Comparison of ENCODE assay signal across 17 cellular contexts in the genomic region with DNA sequence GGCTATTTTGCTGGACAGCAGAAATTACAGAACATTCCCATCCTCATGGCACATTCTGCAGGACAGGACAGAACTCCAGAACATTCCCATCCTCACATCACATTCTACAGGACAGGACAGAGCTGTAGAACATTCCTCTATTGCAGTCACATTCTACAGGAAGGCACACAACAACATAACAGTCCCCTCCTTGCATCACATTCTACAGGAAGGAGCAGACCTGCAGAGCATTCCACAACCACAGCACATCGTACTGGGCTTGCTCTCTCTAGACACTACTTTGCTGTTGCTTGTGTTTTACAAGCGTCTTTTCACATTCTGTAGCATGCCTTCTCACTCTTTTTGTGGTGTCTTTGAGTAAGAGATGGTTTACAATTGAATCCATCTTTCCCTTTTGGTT. TPM values are rescaled to one million over a fixed set of nuclear protein-coding genes. Genes with fewer than 3 reads are reported as not detected.
DNase-seq lines count a peak whose midpoint lies in the region; ATAC-seq, FAIRE-seq and TF ChIP-seq lines count a peak whose summit lies in the region.
"Had no signal": no experiment of that assay in that cellular context is flagged by ENCODE, and none has a peak within 500 bp of the region (broad histone marks: within the 10 kb centered on the region; RNA-seq: fewer than 3 reads in every experiment).

No MANE protein-coding gene starts in this region.

- no peak overlapping the region for H3K27ac Mint-ChIP-seq in GM23338
- H3K27ac Mint-ChIP-seq: CD14-positive monocyte; CD8-positive, alpha-beta T cell had no signal

- H3K36me3 Mint-ChIP-seq in GM23338 (ENCODE audit: low read depth) = no peaks in the 10 kb centered on the region
- H3K36me3 Mint-ChIP-seq: CD8-positive, alpha-beta T cell had no signal

- no peaks in the 10 kb centered on the region for H3F3A ChIP-seq in GM23338 (replicated peaks; ENCODE audit: low read depth)

- H3K27me3 Mint-ChIP-seq in GM23338 (ENCODE audit: insufficient read depth, low read depth, poor library complexity) = peaks cover 2% of the 10 kb centered on the region

- no peak for TF ChIP-seq CTCF in GM23338 (conservative IDR thresholded peaks at IDR 0.05; ENCODE audit: low read depth in 2 of 2)
- TF ChIP-seq CTCF in choroid plexus epithelial cell (conservative IDR thresholded peaks at IDR 0.05; ENCODE audit: low read depth, low read length) = no peak

- no peak overlapping the region for H2BK5ac ChIP-seq in trophoblast cell (ENCODE audit: low read depth, low read length, poor library complexity)

- no peak overlapping the region for H2AFZ ChIP-seq in GM23338
- no peak overlapping the region for H2AFZ ChIP-seq in trophoblast cell (ENCODE audit: insufficient read depth, low read length, poor library complexity)

- no CpG with 5 or more reads among the region's 2 CpGs for WGBS in trophoblast cell (ENCODE audit: extremely low coverage, insufficient coverage, insufficient read length)

- H3K4me3 ChIP-seq in GM23338 = no peak overlapping the region
- H3K4me3 ChIP-seq in choroid plexus epithelial cell (ENCODE audit: low read depth, low read length) = no peak overlapping the region
- no peak overlapping the region for H3K4me3 ChIP-seq in trophoblast cell (ENCODE audit: low read depth, low read length)
- H3K4me3 ChIP-seq: A549 had no signal

- H3K79me2 ChIP-seq in GM23338 (replicated peaks; ENCODE audit: insufficient read depth) (no peaks in the 10 kb centered on the region), trophoblast cell (ENCODE audit: control insufficient read depth, insufficient read depth, low read length, poor library complexity) (no peaks in the 10 kb centered on the region)

- no peaks in the 10 kb centered on the region for H3K4me1 ChIP-seq in GM23338 (ENCODE audit: insufficient read depth)
- no peaks in the 10 kb centered on the region for H3K4me1 ChIP-seq in trophoblast cell (ENCODE audit: control insufficient read depth in 1 of 2, insufficient read depth in 2 of 2, low read length in 2 of 2)
- H3K4me1 ChIP-seq: A549 had no signal

- DNase-seq in GM23338 (ENCODE audit: low spot score) = peak; percentile 8
- DNase-seq in HTR-8/SVneo (ENCODE audit: insufficient read length, low spot score) = no peak
- DNase-seq in choroid plexus epithelial cell (ENCODE audit: low read depth) = peak; percentile 25
- DNase-seq in trophoblast cell = peak; percentile 5 to 37
- no peak for DNase-seq in NCI-H1436 treated with DMSO at 0.1 percent for 48 hours (lab: John Stamatoyannopoulos, UW)
- no peak for DNase-seq in RPMI8226
- DNase-seq: CD8-positive, alpha-beta T cell; COR-L47; DMS153; DMS79 treated with DMSO at 0.1 percent for 48 hours; EL; H7; KG1 had no signal

- H3K14ac ChIP-seq in trophoblast cell (ENCODE audit: low read length) = no peak overlapping the region

- H3K36me3 ChIP-seq in GM23338 (ENCODE audit: insufficient read depth) (no peaks in the 10 kb centered on the region), trophoblast cell (ENCODE audit: control insufficient read depth in 1 of 2, insufficient read depth in 2 of 2, low read length in 2 of 2) (no peaks in the 10 kb centered on the region)

- H4K91ac ChIP-seq in trophoblast cell (ENCODE audit: low read depth, low read length) = no peak overlapping the region

- no peak overlapping the region for H3K23ac ChIP-seq in trophoblast cell (ENCODE audit: low read length)

- H3K27me3 ChIP-seq in GM23338 (ENCODE audit: insufficient read depth) = no peaks in the 10 kb centered on the region
- H3K27me3 ChIP-seq in trophoblast cell (ENCODE audit: insufficient read depth, low read length) = no peaks in the 10 kb centered on the region

- H2BK120ac ChIP-seq in trophoblast cell (ENCODE audit: insufficient read depth, low read length, poor library complexity) = no peak overlapping the region

- H4K12ac ChIP-seq in trophoblast cell (ENCODE audit: low read depth, low read length) = no peak overlapping the region

- H3K4me1 Mint-ChIP-seq in GM23338 = no peaks in the 10 kb centered on the region

- no peak overlapping the region for H3K9ac ChIP-seq in trophoblast cell (ENCODE audit: low read length)

- no peaks in the 10 kb centered on the region for H3K79me1 ChIP-seq in trophoblast cell (ENCODE audit: low read length)

- ATAC-seq in GM23338 = no peak; the same call in 2 of the 3 replicates
- ATAC-seq: CD8-positive, alpha-beta T cell had no signal

- H2BK12ac ChIP-seq in trophoblast cell (ENCODE audit: low read length) = no peak overlapping the region

- no peak overlapping the region for H2AK5ac ChIP-seq in trophoblast cell (ENCODE audit: low read length)

- no peak overlapping the region for H3K4me3 Mint-ChIP-seq in GM23338
- H3K4me3 Mint-ChIP-seq: CD14-positive monocyte; CD8-positive, alpha-beta T cell had no signal

- H3K9me2 ChIP-seq in GM23338 (ENCODE audit: insufficient read depth) = no peaks in the 10 kb centered on the region

- H3K9me3 Mint-ChIP-seq in GM23338 = no peaks in the 10 kb centered on the region; the same call in 1 of the 3 replicates
- H3K9me3 Mint-ChIP-seq: CD8-positive, alpha-beta T cell had no signal

- H3K27ac ChIP-seq in GM23338 (ENCODE audit: low read depth) (no peak overlapping the region), trophoblast cell (ENCODE audit: low read depth, low read length) (no peak overlapping the region)
- H3K27ac ChIP-seq: A549 had no signal

- peak; percentile 28 for FAIRE-seq in HTR-8/SVneo (lab: Jason Lieb, UNC)
- FAIRE-seq: A549, D721Med, G401.6 had no signal

- no peak overlapping the region for H3K4ac ChIP-seq in trophoblast cell (ENCODE audit: low read depth, low read length)

- H3K18ac ChIP-seq in trophoblast cell (ENCODE audit: low read length) = no peak overlapping the region

- no peak overlapping the region for H4K8ac ChIP-seq in trophoblast cell (ENCODE audit: low read depth, low read length)

- H4K20me1 ChIP-seq in GM23338 (replicated peaks; ENCODE audit: insufficient read depth) = no peaks in the 10 kb centered on the region

- H3K9me3 ChIP-seq in trophoblast cell (ENCODE audit: insufficient read depth, low read depth, low read length) = no peaks in the 10 kb centered on the region
- H3K9me3 ChIP-seq: A549 had no signal

- H3K4me2 ChIP-seq in GM23338 (no peak overlapping the region), trophoblast cell (ENCODE audit: low read length) (no peak overlapping the region)
- H3K4me2 ChIP-seq: A549 had no signal

TF ChIP-seq in GM23338, 12 proteins besides CTCF, POLR2A, EP300 and RAD21:
- TF ChIP-seq EZH2 (IDR thresholded peaks at IDR 0.05; ENCODE audit: low read depth, unreplicated experiment) (no peak), NANOG (IDR thresholded peaks at IDR 0.05; ENCODE audit: borderline replicate concordance) (no peak), STAT1 (IDR thresholded peaks at IDR 0.05; ENCODE audit: unreplicated experiment) (no peak), CREB1 (CRISPR knock-in tag; IDR thresholded peaks at IDR 0.05; ENCODE audit: low read depth) (no peak)

RNA-seq across cellular contexts. Expression of a gene that starts 26.8 kb away (rescaled TPM):
- total RNA-seq in GM23338 (2014; rRNA removed; shearing (Covaris generic)) = 9.7 and 13.3 TPM in 2 replicates
- 3.7 and 4.7 TPM in 2 replicates for polyA plus RNA-seq in GM23338 (2016; fragmentation: Nextera tagmentation; extraction: Ambion mirVana)
- 7.7 and 7.9 TPM in 2 replicates for polyA plus RNA-seq in trophoblast cell (2013)

RNA-seq across cellular contexts. Expression of a gene that starts 40.6 kb away (rescaled TPM):
- total RNA-seq in GM23338 (2014; rRNA removed; shearing (Covaris generic)) = 12.9 and 17.6 TPM in 2 replicates
- polyA plus RNA-seq in GM23338 (2016; fragmentation: Nextera tagmentation; extraction: Ambion mirVana) = 4.5 and 5.6 TPM in 2 replicates
- polyA plus RNA-seq in trophoblast cell (2013) = 26.1 and 27.2 TPM in 2 replicates

RNA-seq across cellular contexts. Expression of a gene that starts 40.7 kb away (rescaled TPM):
- total RNA-seq in GM23338 (2014; rRNA removed; shearing (Covaris generic)) = 42.6 and 44.3 TPM in 2 replicates
- 7.6 and 7.9 TPM in 2 replicates for polyA plus RNA-seq in GM23338 (2016; fragmentation: Nextera tagmentation; extraction: Ambion mirVana)
- 5.9 and 6.4 TPM in 2 replicates for polyA plus RNA-seq in trophoblast cell (2013)

Comparison
In these comparisons a context has a peak if more than half of its experiments do, and no peak if none do; other contexts are left out.
1. DNase-seq: peak in GM23338 (single experiment), choroid plexus epithelial cell (single experiment) and trophoblast cell (2 of 2); none in HTR-8/SVneo (single experiment), NCI-H1436 treated with DMSO at 0.1 percent for 48 hours (single experiment) and RPMI8226 (single experiment).